In genomic region chr7:26200113-26200443, GRCh38 we compare ENCODE assay signal across 7 cellular contexts. TPM values are rescaled to one million over a fixed set of nuclear protein-coding genes. Genes with fewer than 3 reads are reported as not detected.
DNase-seq lines count a peak whose midpoint lies in the region; ATAC-seq and TF ChIP-seq lines count a peak whose summit lies in the region.

No MANE protein-coding gene starts in this region.

- TF ChIP-seq EP300 in upper lobe of left lung (IDR thresholded peaks at IDR 0.05) = no peak

- H3K27ac ChIP-seq in HUES64 (ENCODE audit: low read depth, low read length) (peak overlapping the region; percentile 99), upper lobe of left lung (peak overlapping the region; percentile 99 to 100 (median 100))

- WGBS in HUES64 = 1% methylated on average over 25 of the region's 28 CpGs
- WGBS in upper lobe of left lung, 2 donors = 0 to 1% methylated on average over 25 to 28 of the region's 28 CpGs

- peaks cover 66% of the 10 kb centered on the region for H3K36me3 ChIP-seq in HUES64 (ENCODE audit: insufficient read depth, low read length)
- H3K36me3 ChIP-seq in upper lobe of left lung = peaks cover 17 to 37% (median 20%) of the 10 kb centered on the region in 4 donors

- H3K4me1 ChIP-seq in HUES64 (ENCODE audit: insufficient read depth, low read length) (peaks cover 36% of the 10 kb centered on the region), upper lobe of left lung (peaks cover 45 to 58% (median 54%) of the 10 kb centered on the region in 4 donors)

- no peak for TF ChIP-seq POLR2A in upper lobe of left lung (IDR thresholded peaks at IDR 0.05)

- peak overlapping the region; percentile 92 for H3K4me3 ChIP-seq in GM12875 (ENCODE audit: low read depth, low read length)
- H3K4me3 ChIP-seq in HUES64 (ENCODE audit: low read length) = peak overlapping the region; percentile 94
- H3K4me3 ChIP-seq in upper lobe of left lung = peak overlapping the region; percentile 85 to 95 (median 90)

- H3K4me3 Mint-ChIP-seq in activated naive CD4-positive, alpha-beta T cell treated with anti-CD3 and anti-CD28 coated beads, Interleukin-2, amount 50 U/mL, for 24 hours = peak overlapping the region; percentile 100

- DNase-seq in SK-N-DZ (ENCODE audit: low spot score) (peak; percentile 69), Right ventricle myocardium superior (peak; percentile 76), posterior cingulate gyrus (peak; percentile 54 to 94 (median 70)), upper lobe of left lung (peak; percentile 60 to 90)

- no peaks in the 10 kb centered on the region for H3K27me3 ChIP-seq in HUES64 (ENCODE audit: insufficient read depth, low read length)
- H3K27me3 ChIP-seq in upper lobe of left lung = no peaks in the 10 kb centered on the region

- H3K27me3 Mint-ChIP-seq in activated naive CD4-positive, alpha-beta T cell treated with anti-CD3 and anti-CD28 coated beads, Interleukin-2, amount 50 U/mL, for 24 hours = no peaks in the 10 kb centered on the region

- TF ChIP-seq CTCF in GM12875 (IDR thresholded peaks at IDR 0.05; ENCODE audit: borderline replicate concordance, insufficient read depth, low read depth, low read length) (no peak), upper lobe of left lung (IDR thresholded peaks at IDR 0.05) (no peak)

- H3K36me3 Mint-ChIP-seq in activated naive CD4-positive, alpha-beta T cell treated with anti-CD3 and anti-CD28 coated beads, Interleukin-2, amount 50 U/mL, for 24 hours = peaks cover 49% of the 10 kb centered on the region

- ATAC-seq in Right ventricle myocardium superior (ENCODE audit: poor library complexity) (peak; percentile 43), upper lobe of left lung (ENCODE audit: low FRiP score in 2 of 2) (peak; percentile 61 to 78)

- H3K9me3 ChIP-seq in HUES64 (ENCODE audit: insufficient read depth, low read depth, low read length) = no peaks in the 10 kb centered on the region
- no peaks in the 10 kb centered on the region for H3K9me3 ChIP-seq in upper lobe of left lung

- intact Hi-C loops in Right ventricle myocardium superior (cut with DNase I) = no loop called here
- intact Hi-C loops in posterior cingulate gyrus (cut with DNase I) = loop anchor here (5.0 to 10.0 kb wide), 3 partner anchors 167 to 465 kb away; no protein-coding TSS in a partner anchor

- peak overlapping the region; percentile 100 for H3K9ac ChIP-seq in HUES64 (ENCODE audit: low read depth, low read length)

- no peaks in the 10 kb centered on the region for H3K9me3 Mint-ChIP-seq in activated naive CD4-positive, alpha-beta T cell treated with anti-CD3 and anti-CD28 coated beads, Interleukin-2, amount 50 U/mL, for 24 hours

- peaks cover 48% of the 10 kb centered on the region for H3K4me1 Mint-ChIP-seq in activated naive CD4-positive, alpha-beta T cell treated with anti-CD3 and anti-CD28 coated beads, Interleukin-2, amount 50 U/mL, for 24 hours

- peak overlapping the region; percentile 100 for H3K27ac Mint-ChIP-seq in activated naive CD4-positive, alpha-beta T cell treated with anti-CD3 and anti-CD28 coated beads, Interleukin-2, amount 50 U/mL, for 24 hours

RNA-seq across cellular contexts. Expression of gene HNRNPA2B1, which starts 0.5 kb away (rescaled TPM):
- polyA plus RNA-seq in HUES64 (2013, experiment 1 of 2) = 947 TPM
- polyA plus RNA-seq in HUES64 (2013, experiment 2 of 2) = 1,093 TPM
- polyA plus RNA-seq in SK-N-DZ (2014; cell fraction: cytosol; rRNA removed) = 224 and 337 TPM in 2 replicates
- polyA plus RNA-seq in SK-N-DZ (2014; cell fraction: nucleus; rRNA removed) = 659 and 1,103 TPM in 2 replicates
- total RNA-seq in Right ventricle myocardium superior = 400 TPM
- total RNA-seq in upper lobe of left lung = 100 to 1,000 TPM; 192 to 416 (median 314) TPM

RNA-seq across cellular contexts. Expression of gene CBX3, which starts 1.5 kb away (rescaled TPM):
- polyA plus RNA-seq in HUES64 (2013, experiment 1 of 2) = 231 TPM
- polyA plus RNA-seq in HUES64 (2013, experiment 2 of 2) = 241 TPM
- polyA plus RNA-seq in SK-N-DZ (2014; cell fraction: cytosol; rRNA removed) = 532 and 556 TPM in 2 replicates
- 613 and 634 TPM in 2 replicates for polyA plus RNA-seq in SK-N-DZ (2014; cell fraction: nucleus; rRNA removed)
- 54.2 TPM for total RNA-seq in Right ventricle myocardium superior
- 100 to 1,000 TPM in 2 of 6 donors, 10 to 100 TPM in 4; 59.0 to 116 (median 89.8) TPM for total RNA-seq in upper lobe of left lung

RNA-seq across cellular contexts. Expression of gene NFE2L3, which starts 48.1 kb away (rescaled TPM):
- 59.2 TPM for polyA plus RNA-seq in HUES64 (2013, experiment 1 of 2)
- polyA plus RNA-seq in HUES64 (2013, experiment 2 of 2) = 66.1 TPM
- 30.8 and 33.6 TPM in 2 replicates for polyA plus RNA-seq in SK-N-DZ (2014; cell fraction: cytosol; rRNA removed)
- polyA plus RNA-seq in SK-N-DZ (2014; cell fraction: nucleus; rRNA removed) = 19.5 and 23.0 TPM in 2 replicates
- total RNA-seq in Right ventricle myocardium superior (0.91 TPM), upper lobe of left lung (10 to 100 TPM in 1 of 6 donors, 1 to 10 TPM in 5; 5.5 to 13.8 (median 7.0) TPM)

Comparison
In these comparisons a context has a peak if more than half of its experiments do, and no peak if none do; other contexts are left out.
1. Peak in every context shown above with its lines: DNase-seq, ATAC-seq, H3K4me3 ChIP-seq and H3K27ac ChIP-seq.